Comparison of ENCODE assay signal across 17 cellular contexts in genomic region chr5:15757635-15758034, GRCh38.
A peak's percentile ranks its signal among the peaks of the same experiment; 100 is the strongest.
DNase-seq lines count a peak whose midpoint lies in the region; ATAC-seq, FAIRE-seq and TF ChIP-seq lines count a peak whose summit lies in the region.
"Had no signal": no experiment of that assay in that cellular context is flagged by ENCODE, and none has a peak within 500 bp of the region (broad histone marks: within the 10 kb centered on the region; RNA-seq: fewer than 3 reads in every experiment).

No MANE protein-coding gene starts in this region.

- no peak overlapping the region for H3K4me3 ChIP-seq in mesodermal cell (ENCODE audit: extremely low read depth, insufficient read depth, low read length, poor library complexity, severe bottlenecking)
- no peak overlapping the region for H3K4me3 ChIP-seq in kidney (ENCODE audit: low read length in 2 of 2)

- H3K9me3 ChIP-seq in mesodermal cell (ENCODE audit: control insufficient read depth, low read length) (peaks cover 13% of the 10 kb centered on the region), kidney (ENCODE audit: control insufficient read depth in 1 of 2, low read length in 2 of 2) (peaks cover 0 to 4% of the 10 kb centered on the region in 2 donors)

- H3K27ac ChIP-seq in mesodermal cell (ENCODE audit: low read depth, low read length, severe bottlenecking) (peak overlapping the region; percentile 72), kidney (ENCODE audit: low read depth in 2 of 2, low read length in 2 of 2) (no peak overlapping the region)
- H3K27ac ChIP-seq: 22Rv1, KMS-11 had no signal

- no peak for TF ChIP-seq CTCF in kidney (IDR thresholded peaks at IDR 0.05; ENCODE audit: borderline replicate concordance, extremely low read depth, insufficient read depth)

- no peak overlapping the region for H3K9ac ChIP-seq in kidney (ENCODE audit: low read length in 2 of 2)
- H3K9ac ChIP-seq: KMS-11 had no signal

- intact Hi-C loops in kidney (cut with DNase I), result no loop called here

- TF ChIP-seq POLR2A in GM12891 (IDR thresholded peaks at IDR 0.05; ENCODE audit: low read depth, low read length), result no peak

- H3K36me3 ChIP-seq in mesodermal cell (ENCODE audit: control insufficient read depth, insufficient read depth, low read length) (no peaks in the 10 kb centered on the region), kidney (ENCODE audit: control insufficient read depth in 1 of 2, insufficient read depth in 2 of 2, low read length in 2 of 2) (no peaks in the 10 kb centered on the region)

- WGBS in mesodermal cell (ENCODE audit: insufficient coverage in 2 of 2), 2 experiments, result 83 to 91% methylated on average over 8 of the region's 8 CpGs

- FAIRE-seq in GM12891 (lab: Jason Lieb, UNC), result no peak
- FAIRE-seq in kidney (lab: Jason Lieb, UNC), result no peak

- peak; percentile 66 for ATAC-seq in SK-N-SH treated with all-trans-retinoic acid at 6 μM for 48 hours
- no peak for ATAC-seq in HG02885 (IDR thresholded peaks at IDR 0.05; ENCODE audit: poor library complexity, unreplicated experiment)
- ATAC-seq: CD8-positive, alpha-beta T cell; Panc1 had no signal

- DNase-seq in NCI-H1105 treated with DMSO at 0.1 percent for 48 hours (lab: John Stamatoyannopoulos, UW) (peak; percentile 7), NCI-H1105 (lab: John Stamatoyannopoulos, UW) (no peak), GM12891 (ENCODE audit: insufficient read length, low spot score) (no peak), kidney (no peak)
- DNase-seq in central memory CD4-positive, alpha-beta T cell, result no peak
- DNase-seq: CD8-positive, alpha-beta T cell; NCI-H1092 treated with DMSO at 0.1 percent for 48 hours; NCI-H187; NCI-H2171; NCI-H446; NCI-H774 had no signal

- H3K4me1 ChIP-seq in mesodermal cell (ENCODE audit: control insufficient read depth, insufficient read depth, low read length, poor library complexity, severe bottlenecking), result peaks cover 20% of the 10 kb centered on the region
- H3K4me1 ChIP-seq in kidney (ENCODE audit: control insufficient read depth in 1 of 2, insufficient read depth in 1 of 2, low read depth in 1 of 2, low read length in 2 of 2), result peaks cover 0 to 4% of the 10 kb centered on the region in 2 donors

TF ChIP-seq in SK-N-SH treated with all-trans-retinoic acid at 6 μM for 48 hours, 23 proteins besides CTCF, POLR2A, EP300 and RAD21:
- TF ChIP-seq ARNTL (CRISPR knock-in tag; IDR thresholded peaks at IDR 0.05; ENCODE audit: borderline replicate concordance, low read depth) (no peak), ZFP30 (CRISPR knock-in tag; IDR thresholded peaks at IDR 0.05) (no peak), CSDC2 (CRISPR knock-in tag; IDR thresholded peaks at IDR 0.05) (no peak), SNAI2 (CRISPR knock-in tag; IDR thresholded peaks at IDR 0.05) (no peak), ESRRG (CRISPR knock-in tag; IDR thresholded peaks at IDR 0.05) (no peak), BACH2 (CRISPR knock-in tag; IDR thresholded peaks at IDR 0.05; ENCODE audit: borderline replicate concordance) (no peak), ZNF565 (CRISPR knock-in tag; conservative IDR thresholded peaks at IDR 0.05; ENCODE audit: low read depth) (no peak), OSR1 (CRISPR knock-in tag; IDR thresholded peaks at IDR 0.05) (no peak)
- TF ChIP-seq, protein P1, sequence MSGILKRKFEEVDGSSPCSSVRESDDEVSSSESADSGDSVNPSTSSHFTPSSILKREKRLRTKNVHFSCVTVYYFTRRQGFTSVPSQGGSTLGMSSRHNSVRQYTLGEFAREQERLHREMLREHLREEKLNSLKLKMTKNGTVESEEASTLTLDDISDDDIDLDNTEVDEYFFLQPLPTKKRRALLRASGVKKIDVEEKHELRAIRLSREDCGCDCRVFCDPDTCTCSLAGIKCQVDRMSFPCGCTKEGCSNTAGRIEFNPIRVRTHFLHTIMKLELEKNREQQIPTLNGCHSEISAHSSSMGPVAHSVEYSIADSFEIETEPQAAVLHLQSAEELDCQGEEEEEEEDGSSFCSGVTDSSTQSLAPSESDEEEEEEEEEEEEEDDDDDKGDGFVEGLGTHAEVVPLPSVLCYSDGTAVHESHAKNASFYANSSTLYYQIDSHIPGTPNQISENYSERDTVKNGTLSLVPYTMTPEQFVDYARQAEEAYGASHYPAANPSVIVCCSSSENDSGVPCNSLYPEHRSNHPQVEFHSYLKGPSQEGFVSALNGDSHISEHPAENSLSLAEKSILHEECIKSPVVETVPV (CRISPR knock-in tag; IDR thresholded peaks at IDR 0.05), result no peak
TF ChIP-seq in SK-N-SH treated with all-trans-retinoic acid at 6 μM for 48 hours: peak in this region for 0.

TF ChIP-seq in GM12891, 5 proteins besides CTCF, POLR2A, EP300 and RAD21:
- no peak for TF ChIP-seq TAF1 (IDR thresholded peaks at IDR 0.05; ENCODE audit: low read depth, low read length)
- TF ChIP-seq POLR2AphosphoS5 (IDR thresholded peaks at IDR 0.05; ENCODE audit: low read depth, low read length), result no peak
- TF ChIP-seq POU2F2 (IDR thresholded peaks at IDR 0.05; ENCODE audit: low read depth, low read length), result no peak
- TF ChIP-seq PAX5 (IDR thresholded peaks at IDR 0.05; ENCODE audit: insufficient read depth, low read length, severe bottlenecking), result no peak
- TF ChIP-seq SPI1 (IDR thresholded peaks at IDR 0.05; ENCODE audit: low read depth, low read length), result no peak
